In genomic region chr1:243597383-243597782, GRCh38 we compare ENCODE assay signal across 1 cellular context.
TF ChIP-seq lines count a peak whose summit lies in the region.

No MANE protein-coding gene starts in this region.

TF ChIP-seq in IMR-90, 13 proteins besides CTCF, POLR2A, EP300 and RAD21:
- no peak for TF ChIP-seq MAFK (IDR thresholded peaks at IDR 0.05; ENCODE audit: low read depth, low read length)
- TF ChIP-seq MAZ (IDR thresholded peaks at IDR 0.05; ENCODE audit: borderline replicate concordance, low read depth, low read length), result no peak
- TF ChIP-seq MXI1 (IDR thresholded peaks at IDR 0.05; ENCODE audit: borderline replicate concordance, low read depth, low read length), result no peak
